Comparison of ENCODE assay signal across 12 cellular contexts in genomic region chr20:44166008-44166407, GRCh38. TPM values are rescaled to one million over a fixed set of nuclear protein-coding genes. Genes with fewer than 3 reads are reported as not detected.
DNase-seq lines count a peak whose midpoint lies in the region; ATAC-seq and TF ChIP-seq lines count a peak whose summit lies in the region.
"Had no signal": no experiment of that assay in that cellular context is flagged by ENCODE, and none has a peak within 500 bp of the region (broad histone marks: within the 10 kb centered on the region; RNA-seq: fewer than 3 reads in every experiment).

No MANE protein-coding gene starts in this region.

- DNase-seq in ACHN (peak; percentile 71), brain microvascular endothelial cell (peak; percentile 25), Karpas-422 (no peak), vagina (ENCODE audit: extremely low spot score in 2 of 2) (no peak)
- DNase-seq: activated CD4-positive, alpha-beta memory T cell treated with anti-CD3 and anti-CD28 coated beads, Interleukin-2, amount 10 ng/mL, durations not matched to agents 7 days and 5 days; effector CD4-positive, alpha-beta T cell; H9; naive B cell had no signal

- H3K9me2 ChIP-seq in Karpas-422 (replicated peaks; ENCODE audit: insufficient read depth, low read length): no peaks in the 10 kb centered on the region

- H3K4me2 ChIP-seq in Karpas-422 (ENCODE audit: low read depth, low read length, poor library complexity, severe bottlenecking): no peak overlapping the region

- H3K27ac ChIP-seq in brain microvascular endothelial cell (no peak overlapping the region), muscle layer of duodenum (ENCODE audit: low read length) (peak overlapping the region; percentile 65), Karpas-422 (ENCODE audit: low read length) (no peak overlapping the region), vagina (no peak overlapping the region)

- no peaks in the 10 kb centered on the region for H3K9me3 ChIP-seq in muscle layer of duodenum (ENCODE audit: control insufficient read depth in 1 of 2, low read length in 2 of 2)
- H3K9me3 ChIP-seq in Karpas-422 (ENCODE audit: low read length): no peaks in the 10 kb centered on the region
- H3K9me3 ChIP-seq in vagina: no peaks in the 10 kb centered on the region

- H3K79me2 ChIP-seq in Karpas-422 (ENCODE audit: low read length): no peaks in the 10 kb centered on the region

- TF ChIP-seq CTCF in brain microvascular endothelial cell (IDR thresholded peaks at IDR 0.05; ENCODE audit: low read depth, low read length, missing control alignments): no peak
- TF ChIP-seq CTCF in vagina (IDR thresholded peaks at IDR 0.05): no peak

- no peak for TF ChIP-seq RAD21 in Ishikawa (IDR thresholded peaks at IDR 0.05; ENCODE audit: low read depth)

- intact Hi-C loops in vagina (cut with DNase I): no loop called here

- H3K27me3 ChIP-seq in brain microvascular endothelial cell (replicated peaks) (no peaks in the 10 kb centered on the region), muscle layer of duodenum (ENCODE audit: low read depth, low read length) (no peaks in the 10 kb centered on the region), Karpas-422 (ENCODE audit: low read length) (no peaks in the 10 kb centered on the region), vagina (no peaks in the 10 kb centered on the region)

- in situ Hi-C loops in ACHN (cut with HindIII; ENCODE audit: low pct_ligation_motif_present, low pct_unique_long_range_greater_than_20kb, low sequenced_read_pairs): no loop called here
- in situ Hi-C loops in brain microvascular endothelial cell (cut with HindIII; ENCODE audit: low pct_ligation_motif_present, low sequenced_read_pairs): no loop called here

- no peak overlapping the region for H3K9ac ChIP-seq in Karpas-422 (ENCODE audit: low read length)

- H3K4me1 ChIP-seq in muscle layer of duodenum (ENCODE audit: control insufficient read depth in 1 of 2, insufficient read depth in 2 of 2, low read length in 2 of 2) (peaks cover 0 to 18% of the 10 kb centered on the region in 2 donors), Karpas-422 (ENCODE audit: low read length) (no peaks in the 10 kb centered on the region), vagina (no peaks in the 10 kb centered on the region)

- no peaks in the 10 kb centered on the region for H3K36me3 ChIP-seq in brain microvascular endothelial cell (replicated peaks)
- H3K36me3 ChIP-seq in muscle layer of duodenum (ENCODE audit: control insufficient read depth in 1 of 2, insufficient read depth in 2 of 2, low read length in 2 of 2): no peaks in the 10 kb centered on the region
- H3K36me3 ChIP-seq in Karpas-422 (ENCODE audit: insufficient read depth, low read length): no peaks in the 10 kb centered on the region
- H3K36me3 ChIP-seq in vagina: no peaks in the 10 kb centered on the region

- ATAC-seq in GM18873 (IDR thresholded peaks at IDR 0.05; ENCODE audit: low FRiP score, unreplicated experiment) (no peak), HG03175 (IDR thresholded peaks at IDR 0.05; ENCODE audit: unreplicated experiment) (no peak)

- H4K20me1 ChIP-seq in Karpas-422 (ENCODE audit: insufficient read depth, low read depth, low read length): no peaks in the 10 kb centered on the region

- no peak for TF ChIP-seq EP300 in Ishikawa (IDR thresholded peaks at IDR 0.05; ENCODE audit: borderline replicate concordance)

- H3K4me3 ChIP-seq in brain microvascular endothelial cell (ENCODE audit: low read depth, low read length): no peak overlapping the region
- H3K4me3 ChIP-seq in muscle layer of duodenum (ENCODE audit: low read depth in 1 of 2, low read length in 2 of 2): no peak overlapping the region
- no peak overlapping the region for H3K4me3 ChIP-seq in Karpas-422 (ENCODE audit: low read length)
- H3K4me3 ChIP-seq in vagina: no peak overlapping the region

- H2AFZ ChIP-seq in Karpas-422 (ENCODE audit: low read length): no peak overlapping the region

- no peak for TF ChIP-seq POLR2A in vagina (IDR thresholded peaks at IDR 0.05)

TF ChIP-seq in Ishikawa, 13 proteins besides CTCF, POLR2A, EP300 and RAD21:
- TF ChIP-seq TAF1 (IDR thresholded peaks at IDR 0.05; ENCODE audit: low read depth): no peak
- peak; percentile 67 for TF ChIP-seq TEAD4 (IDR thresholded peaks at IDR 0.05)

RNA-seq across cellular contexts. Expression of gene JPH2, which starts 21.0 kb away (rescaled TPM):
- not detected in 2 replicates for total RNA-seq in Karpas-422 (2014; rRNA removed; shearing (Covaris generic); ENCODE audit: low replicate concordance)
- total RNA-seq in vagina: 13.8 TPM

RNA-seq across cellular contexts. Expression of gene OSER1, which starts 44.6 kb away (rescaled TPM):
- total RNA-seq in Karpas-422 (2014; rRNA removed; shearing (Covaris generic); ENCODE audit: low replicate concordance): 18.8 and 19.6 TPM in 2 replicates
- total RNA-seq in vagina: 28.0 TPM

Comparison
In these comparisons a context has a peak if more than half of its experiments do, and no peak if none do; other contexts are left out.
1. DNase-seq: peak in ACHN (single experiment) and brain microvascular endothelial cell (single experiment); none in Karpas-422 (single experiment) and vagina (0 of 2).
2. RNA of gene JPH2, which starts 21.0 kb away (total RNA-seq): 13.8 TPM in vagina (single experiment); not detected in Karpas-422; every median in the first group is over 10 times any median in the second.